ENCODE assay signal across 14 cellular contexts in the genomic region with DNA sequence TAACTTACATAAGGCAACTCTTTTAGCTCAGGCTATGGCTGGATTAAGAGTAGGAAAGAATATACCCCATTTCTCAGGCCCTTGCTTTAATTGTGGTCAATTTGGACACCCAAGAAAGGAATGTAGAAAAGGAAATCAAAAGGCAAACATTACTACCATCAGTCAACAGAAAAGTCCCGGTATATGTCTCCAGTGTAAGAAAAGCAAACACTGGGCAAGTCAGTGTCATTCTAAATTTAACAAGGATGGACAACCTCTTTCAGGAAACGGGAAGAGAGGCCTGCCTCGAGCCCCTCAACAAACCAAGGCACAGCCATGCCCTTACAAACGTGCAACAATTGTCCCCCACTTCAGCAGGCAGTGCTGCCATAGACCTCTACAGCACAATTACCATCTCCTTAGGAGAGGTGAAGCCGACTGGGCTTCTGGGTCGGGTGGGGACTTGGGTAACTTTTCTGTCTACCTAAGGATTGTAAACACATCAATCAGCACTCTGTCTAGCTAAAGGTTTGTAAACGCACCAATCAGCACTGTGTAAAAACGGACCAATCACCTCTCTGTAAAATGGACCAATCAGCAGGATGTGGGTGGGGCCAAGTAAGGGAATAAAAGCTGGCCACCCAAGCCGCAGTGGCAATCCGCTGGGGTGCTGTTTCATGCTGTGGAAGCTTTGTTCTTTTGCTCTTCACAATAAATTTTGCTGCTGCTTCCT. TPM values are rescaled to one million over a fixed set of nuclear protein-coding genes. Genes with fewer than 3 reads are reported as not detected.
A peak's percentile ranks its signal among the peaks of the same experiment; 100 is the strongest.
DNase-seq lines count a peak whose midpoint lies in the region; ATAC-seq and TF ChIP-seq lines count a peak whose summit lies in the region.
"Had no signal": no experiment of that assay in that cellular context is flagged by ENCODE, and none has a peak within 500 bp of the region (broad histone marks: within the 10 kb centered on the region; RNA-seq: fewer than 3 reads in every experiment).

No MANE protein-coding gene starts in this region.

- H3K36me3 ChIP-seq in SK-N-MC (ENCODE audit: insufficient read depth, low read length) (peaks cover 35% of the 10 kb centered on the region), spleen (peaks cover 0 to 38% (median 32%) of the 10 kb centered on the region in 6 donors), GM23338 (ENCODE audit: insufficient read depth) (no peaks in the 10 kb centered on the region; the same call in 1 of the 2 replicates)

- H3K79me2 ChIP-seq in GM23338 (replicated peaks; ENCODE audit: insufficient read depth), result no peaks in the 10 kb centered on the region

- no peak for TF ChIP-seq POLR2A in spleen (IDR thresholded peaks at IDR 0.05)

- H3K27me3 Mint-ChIP-seq in GM23338 (ENCODE audit: insufficient read depth, low read depth, poor library complexity), result peaks cover 4% of the 10 kb centered on the region

- no peak overlapping the region for H3K4me3 ChIP-seq in SK-N-MC
- no peak overlapping the region for H3K4me3 ChIP-seq in spleen
- no peak overlapping the region for H3K4me3 ChIP-seq in GM23338
- H3K4me3 ChIP-seq: gastrocnemius medialis, SJSA1 had no signal

- H3K9me2 ChIP-seq in GM23338 (ENCODE audit: insufficient read depth), result no peaks in the 10 kb centered on the region

- 0 out of 2 replicates have a peak, but pooled peaks cover 3% of the 10 kb centered on the region for H3F3A ChIP-seq in GM23338 (replicated peaks; ENCODE audit: low read depth)

- TF ChIP-seq CTCF in spleen (IDR thresholded peaks at IDR 0.05 in 8 of 11, conservative IDR thresholded peaks at IDR 0.05 in 3 of 11) (no peak), GM23338 (conservative IDR thresholded peaks at IDR 0.05; ENCODE audit: low read depth in 2 of 2) (no peak)

- H3K9me3 Mint-ChIP-seq in GM23338, result peaks cover 28% of the 10 kb centered on the region

- H3K4me1 Mint-ChIP-seq in GM23338, result no peaks in the 10 kb centered on the region
- H3K4me1 Mint-ChIP-seq: neural crest cell had no signal

- no peak overlapping the region for H3K4me2 ChIP-seq in GM23338

- H3K27ac ChIP-seq in SK-N-MC, result peak overlapping the region; percentile 61
- H3K27ac ChIP-seq in spleen, result no peak overlapping the region
- H3K27ac ChIP-seq in GM23338 (ENCODE audit: low read depth), result no peak overlapping the region
- H3K27ac ChIP-seq: gastrocnemius medialis, SJSA1 had no signal

- H3K27ac Mint-ChIP-seq in GM23338, result no peak overlapping the region

- H3K9me3 ChIP-seq in SK-N-MC (ENCODE audit: low read depth, low read length), result no peaks in the 10 kb centered on the region
- peaks cover 0 to 1% (median 0%) of the 10 kb centered on the region in 8 donors for H3K9me3 ChIP-seq in spleen
- H3K9me3 ChIP-seq: gastrocnemius medialis, SJSA1 had no signal

- ATAC-seq in GM23338, result no peak
- ATAC-seq: gastrocnemius medialis had no signal

- H3K4me1 ChIP-seq in spleen, result peaks cover 0 to 26% (median 0%) of the 10 kb centered on the region in 6 donors
- no peaks in the 10 kb centered on the region for H3K4me1 ChIP-seq in GM23338 (ENCODE audit: insufficient read depth)
- H3K4me1 ChIP-seq: gastrocnemius medialis, SJSA1 had no signal

- peak; percentile 12 for DNase-seq in activated T-cell treated with anti-CD3 and anti-CD28 coated beads for 48 hours (ENCODE audit: low read depth)
- DNase-seq in activated T-cell treated with anti-CD3 and anti-CD28 coated beads for 4 hours, result no peak
- no peak for DNase-seq in SK-N-MC (ENCODE audit: low read depth, low spot score)
- peak; percentile 68 for DNase-seq in activated effector memory CD4-positive, alpha-beta T cell treated with anti-CD3 and anti-CD28 coated beads, Interleukin-2, amount 50 U/mL, for 16 hours
- DNase-seq in spleen, result peak; percentile 39
- no peak for DNase-seq in HuH-7.5 (ENCODE audit: low spot score)
- no peak for DNase-seq in HCEC 1CT
- no peak for DNase-seq in GM23338 (ENCODE audit: low spot score)
- DNase-seq: gastrocnemius medialis, H7, mammary epithelial cell, NCI-H1417 treated with DMSO at 0.1 percent for 48 hours had no signal

- no peak overlapping the region for H2AFZ ChIP-seq in GM23338

- H3K27me3 ChIP-seq in spleen (replicated peaks in 1 of 7) (no peaks in the 10 kb centered on the region), GM23338 (ENCODE audit: insufficient read depth) (no peaks in the 10 kb centered on the region)
- H3K27me3 ChIP-seq: gastrocnemius medialis, SJSA1 had no signal

- no peak overlapping the region for H3K4me3 Mint-ChIP-seq in GM23338
- H3K4me3 Mint-ChIP-seq: neural crest cell had no signal

- no peaks in the 10 kb centered on the region for H4K20me1 ChIP-seq in GM23338 (replicated peaks; ENCODE audit: insufficient read depth)

- WGBS in spleen, 5 donors, result 73 to 87% (median 80%) methylated on average over 10 of the region's 10 CpGs

- intact Hi-C loops in spleen (cut with DNase I; ENCODE audit: low total_unique reads), result no loop called here

- peaks cover 54% of the 10 kb centered on the region for H3K36me3 Mint-ChIP-seq in GM23338 (ENCODE audit: low read depth)

- no peak overlapping the region for H3K9ac ChIP-seq in SK-N-MC (ENCODE audit: insufficient read length)

TF ChIP-seq in GM23338, 12 proteins besides CTCF, POLR2A, EP300 and RAD21 (continues in another document):
- TF ChIP-seq STAT1 (IDR thresholded peaks at IDR 0.05; ENCODE audit: unreplicated experiment) (no peak), EZH2 (IDR thresholded peaks at IDR 0.05; ENCODE audit: low read depth, unreplicated experiment) (no peak), NANOG (IDR thresholded peaks at IDR 0.05; ENCODE audit: borderline replicate concordance) (no peak)
- TF ChIP-seq, protein P1, sequence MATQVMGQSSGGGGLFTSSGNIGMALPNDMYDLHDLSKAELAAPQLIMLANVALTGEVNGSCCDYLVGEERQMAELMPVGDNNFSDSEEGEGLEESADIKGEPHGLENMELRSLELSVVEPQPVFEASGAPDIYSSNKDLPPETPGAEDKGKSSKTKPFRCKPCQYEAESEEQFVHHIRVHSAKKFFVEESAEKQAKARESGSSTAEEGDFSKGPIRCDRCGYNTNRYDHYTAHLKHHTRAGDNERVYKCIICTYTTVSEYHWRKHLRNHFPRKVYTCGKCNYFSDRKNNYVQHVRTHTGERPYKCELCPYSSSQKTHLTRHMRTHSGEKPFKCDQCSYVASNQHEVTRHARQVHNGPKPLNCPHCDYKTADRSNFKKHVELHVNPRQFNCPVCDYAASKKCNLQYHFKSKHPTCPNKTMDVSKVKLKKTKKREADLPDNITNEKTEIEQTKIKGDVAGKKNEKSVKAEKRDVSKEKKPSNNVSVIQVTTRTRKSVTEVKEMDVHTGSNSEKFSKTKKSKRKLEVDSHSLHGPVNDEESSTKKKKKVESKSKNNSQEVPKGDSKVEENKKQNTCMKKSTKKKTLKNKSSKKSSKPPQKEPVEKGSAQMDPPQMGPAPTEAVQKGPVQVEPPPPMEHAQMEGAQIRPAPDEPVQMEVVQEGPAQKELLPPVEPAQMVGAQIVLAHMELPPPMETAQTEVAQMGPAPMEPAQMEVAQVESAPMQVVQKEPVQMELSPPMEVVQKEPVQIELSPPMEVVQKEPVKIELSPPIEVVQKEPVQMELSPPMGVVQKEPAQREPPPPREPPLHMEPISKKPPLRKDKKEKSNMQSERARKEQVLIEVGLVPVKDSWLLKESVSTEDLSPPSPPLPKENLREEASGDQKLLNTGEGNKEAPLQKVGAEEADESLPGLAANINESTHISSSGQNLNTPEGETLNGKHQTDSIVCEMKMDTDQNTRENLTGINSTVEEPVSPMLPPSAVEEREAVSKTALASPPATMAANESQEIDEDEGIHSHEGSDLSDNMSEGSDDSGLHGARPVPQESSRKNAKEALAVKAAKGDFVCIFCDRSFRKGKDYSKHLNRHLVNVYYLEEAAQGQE (IDR thresholded peaks at IDR 0.05; ENCODE audit: unreplicated experiment), result no peak

RNA-seq across cellular contexts. Expression of a gene that starts 12.4 kb away (rescaled TPM):
- total RNA-seq in spleen, result 10 to 100 TPM; 16.5 to 60.7 (median 20.5) TPM
- 10 to 100 TPM; 33.1 to 43.3 (median 41.6) TPM for polyA plus RNA-seq in spleen
- 38.0 and 48.5 TPM in 2 replicates for total RNA-seq in GM23338 (2014; rRNA removed; shearing (Covaris generic))
- polyA plus RNA-seq in GM23338 (2016; fragmentation: Nextera tagmentation; extraction: Ambion mirVana), result 66.7 and 68.0 TPM in 2 replicates

RNA-seq across cellular contexts. Expression of a gene that starts 21.9 kb away (rescaled TPM):
- 100 to 1,000 TPM; 124 to 164 (median 137) TPM for total RNA-seq in spleen
- polyA plus RNA-seq in spleen (100 to 1,000 TPM; 257 to 312 (median 270) TPM), GM23338 (2016; fragmentation: Nextera tagmentation; extraction: Ambion mirVana) (1,144 and 1,234 TPM in 2 replicates)
- 240 and 244 TPM in 2 replicates for total RNA-seq in GM23338 (2014; rRNA removed; shearing (Covaris generic))

RNA-seq across cellular contexts. Expression of a gene that starts 22.2 kb away (rescaled TPM):
- total RNA-seq in spleen, result 10 to 100 TPM; 23.0 to 28.4 (median 25.5) TPM
- 10 to 100 TPM; 11.0 to 27.2 (median 11.9) TPM for polyA plus RNA-seq in spleen
- 24.3 and 30.0 TPM in 2 replicates for total RNA-seq in GM23338 (2014; rRNA removed; shearing (Covaris generic))
- polyA plus RNA-seq in GM23338 (2016; fragmentation: Nextera tagmentation; extraction: Ambion mirVana), result 7.4 and 8.1 TPM in 2 replicates

RNA-seq across cellular contexts. Expression of a gene that starts 37.4 kb away (rescaled TPM):
- 1 to 10 TPM; 1.5 to 6.0 (median 3.0) TPM for total RNA-seq in spleen
- 1 to 10 TPM in 1 of 3 donors, under 1 TPM in 2; 0.48 to 1.5 (median 0.85) TPM for polyA plus RNA-seq in spleen
- total RNA-seq in GM23338 (2014; rRNA removed; shearing (Covaris generic)), result 34.4 and 35.8 TPM in 2 replicates
- 17.7 and 18.3 TPM in 2 replicates for polyA plus RNA-seq in GM23338 (2016; fragmentation: Nextera tagmentation; extraction: Ambion mirVana)

RNA-seq across cellular contexts. Expression of a gene that starts 52.3 kb away (rescaled TPM):
- total RNA-seq in spleen, result 10 to 100 TPM; 11.9 to 39.4 (median 26.5) TPM
- 10 to 100 TPM in 2 of 3 donors, 1 to 10 TPM in 1; 5.2 to 23.8 (median 17.2) TPM for polyA plus RNA-seq in spleen
- 6.3 and 8.7 TPM in 2 replicates for total RNA-seq in GM23338 (2014; rRNA removed; shearing (Covaris generic))
- polyA plus RNA-seq in GM23338 (2016; fragmentation: Nextera tagmentation; extraction: Ambion mirVana), result 9.0 and 10.9 TPM in 2 replicates

Comparison
In these comparisons a context has a peak if more than half of its experiments do, and no peak if none do; other contexts are left out.
1. DNase-seq: peak in activated T-cell treated with anti-CD3 and anti-CD28 coated beads for 48 hours (single experiment), activated effector memory CD4-positive, alpha-beta T cell treated with anti-CD3 and anti-CD28 coated beads, Interleukin-2, amount 50 U/mL, for 16 hours (single experiment) and spleen (single experiment); none in activated T-cell treated with anti-CD3 and anti-CD28 coated beads for 4 hours (single experiment), SK-N-MC (single experiment), HuH-7.5 (single experiment), HCEC 1CT (single experiment) and GM23338 (single experiment).